ENCODE assay signal across 1 cellular context in genomic region chr3:53496984-53497383, GRCh38.
TF ChIP-seq lines count a peak whose summit lies in the region.

No MANE protein-coding gene starts in this region.

TF ChIP-seq in GM12878, 131 proteins besides CTCF, POLR2A, EP300 and RAD21 (continued from another document):
- TF ChIP-seq ZBTB4 (CRISPR knock-in tag; IDR thresholded peaks at IDR 0.05), result no peak
- no peak for TF ChIP-seq CBX5 (IDR thresholded peaks at IDR 0.05; ENCODE audit: low read depth)
- TF ChIP-seq SPI1 (IDR thresholded peaks at IDR 0.05; ENCODE audit: borderline replicate concordance, insufficient read depth, low read depth, low read length), result peak; percentile 56; the same call in 1 of the 2 replicates
- no peak for TF ChIP-seq ZNF217 (IDR thresholded peaks at IDR 0.05)
- no peak for TF ChIP-seq SKIL (IDR thresholded peaks at IDR 0.05; ENCODE audit: low read depth, poor library complexity, severe bottlenecking)
